In the genomic region with DNA sequence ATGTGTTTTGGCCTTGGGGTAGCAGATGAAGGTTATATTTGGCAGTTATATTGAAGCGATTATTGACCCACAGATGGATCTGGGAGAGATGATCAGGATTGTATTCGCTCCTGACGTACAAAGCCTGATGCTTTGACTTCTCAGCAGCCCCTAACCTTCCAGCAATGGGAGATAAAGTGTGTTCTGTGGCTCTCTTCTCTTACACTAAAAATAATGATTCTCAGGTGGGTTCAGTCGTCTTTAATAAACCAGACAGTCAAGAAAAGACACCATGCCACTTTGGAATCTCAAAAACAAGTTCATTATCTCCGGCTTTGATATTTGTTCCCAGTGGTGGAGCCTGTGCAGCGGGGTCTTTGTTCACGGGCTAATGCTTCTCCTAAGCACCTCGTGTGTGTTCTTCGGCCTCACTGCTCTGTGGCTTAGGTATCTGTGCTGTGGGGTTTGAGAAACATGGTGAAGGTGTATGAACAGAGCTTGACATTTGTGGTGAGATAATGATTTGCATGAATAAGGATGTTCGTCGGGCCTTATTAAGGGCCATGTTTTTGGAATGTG, we compare ENCODE assay signal across 9 cellular contexts. TPM values are rescaled to one million over a fixed set of nuclear protein-coding genes. Genes with fewer than 3 reads are reported as not detected.
A peak's percentile ranks its signal among the peaks of the same experiment; 100 is the strongest.
DNase-seq lines count a peak whose midpoint lies in the region; ATAC-seq and TF ChIP-seq lines count a peak whose summit lies in the region.
"Had no signal": no experiment of that assay in that cellular context is flagged by ENCODE, and none has a peak within 500 bp of the region (broad histone marks: within the 10 kb centered on the region; RNA-seq: fewer than 3 reads in every experiment).

No MANE protein-coding gene starts in this region.

- intact Hi-C loops in activated naive CD4-positive, alpha-beta T cell treated with anti-CD3 and anti-CD28 coated beads for 36 hours (cut with micrococcal nuclease): loop anchor here (2.0 kb wide), 1 partner anchor 30 kb away; no protein-coding TSS in a partner anchor

- no peaks in the 10 kb centered on the region for H3K36me3 ChIP-seq in lung (ENCODE audit: control insufficient read depth in 2 of 2, insufficient read depth in 2 of 2, low read length in 2 of 2)

- H3K27me3 ChIP-seq in lung (ENCODE audit: control insufficient read depth, insufficient read depth): no peaks in the 10 kb centered on the region

- TF ChIP-seq CTCF in lung (IDR thresholded peaks at IDR 0.05; ENCODE audit: control extremely low read depth, extremely low read depth): no peak
- TF ChIP-seq CTCF in type B pancreatic cell (conservative IDR thresholded peaks at IDR 0.05): no peak

- peaks cover 2% of the 10 kb centered on the region for H3K36me3 Mint-ChIP-seq in activated naive CD4-positive, alpha-beta T cell treated with anti-CD3 and anti-CD28 coated beads for 36 hours (ENCODE audit: low read depth)
- H3K36me3 Mint-ChIP-seq in type B pancreatic cell: peaks cover 5% of the 10 kb centered on the region

- no peak overlapping the region for H3K27ac ChIP-seq in lung (ENCODE audit: low read depth in 1 of 2, low read length in 1 of 2)

- CTCF ChIA-PET in activated naive CD4-positive, alpha-beta T cell treated with anti-CD3 and anti-CD28 coated beads for 36 hours (lab: Charles Lee): interaction anchor here (0.8 kb wide), 1 partner anchor 28 kb away, joined by 3 read pairs; no protein-coding TSS in a partner anchor

- no peaks in the 10 kb centered on the region for H3K9me3 ChIP-seq in lung (ENCODE audit: control insufficient read depth in 2 of 2, insufficient read depth in 1 of 2, low read length in 1 of 2)

- H3K4me1 Mint-ChIP-seq in activated naive CD4-positive, alpha-beta T cell treated with anti-CD3 and anti-CD28 coated beads for 36 hours (ENCODE audit: low read depth): peaks cover 41% of the 10 kb centered on the region
- peaks cover 51% of the 10 kb centered on the region for H3K4me1 Mint-ChIP-seq in type B pancreatic cell (ENCODE audit: unreplicated experiment)

- ATAC-seq in lung (ENCODE audit: insufficient read depth, low FRiP score) (no peak), HG03280 (IDR thresholded peaks at IDR 0.05; ENCODE audit: unreplicated experiment) (no peak)

- WGBS in lung, 2 donors: 63 to 69% methylated on average over 11 of the region's 11 CpGs

- peak overlapping the region; percentile 77 for H3K4me3 Mint-ChIP-seq in activated naive CD4-positive, alpha-beta T cell treated with anti-CD3 and anti-CD28 coated beads for 36 hours
- H3K4me3 Mint-ChIP-seq in type B pancreatic cell: peak overlapping the region; percentile 83

- H3K4me3 ChIP-seq in lung: peak overlapping the region; percentile 16

- peaks cover 4% of the 10 kb centered on the region for H3K27me3 Mint-ChIP-seq in activated naive CD4-positive, alpha-beta T cell treated with anti-CD3 and anti-CD28 coated beads for 36 hours (ENCODE audit: low read depth)
- peaks cover 12% of the 10 kb centered on the region for H3K27me3 Mint-ChIP-seq in type B pancreatic cell

- H3K27ac Mint-ChIP-seq in activated naive CD4-positive, alpha-beta T cell treated with anti-CD3 and anti-CD28 coated beads for 36 hours: no peak overlapping the region
- peak overlapping the region; percentile 61 for H3K27ac Mint-ChIP-seq in type B pancreatic cell

- H3K4me1 ChIP-seq in lung (ENCODE audit: control insufficient read depth in 2 of 2, insufficient read depth in 2 of 2, low read length in 2 of 2): peaks cover 2 to 22% of the 10 kb centered on the region in 2 donors

- DNase-seq in activated naive CD4-positive, alpha-beta T cell treated with anti-CD3 and anti-CD28 coated beads for 36 hours: no peak
- DNase-seq in activated naive CD4-positive, alpha-beta T cell (lab: John Stamatoyannopoulos, UW): no peak
- DNase-seq in astrocyte of the hippocampus (ENCODE audit: low read depth, low spot score) (peak; percentile 21), lung (ENCODE audit: low spot score) (no peak), type B pancreatic cell (ENCODE audit: extremely low spot score, unreplicated experiment) (no peak), pons (ENCODE audit: low spot score) (no peak), NCI-H1105 (lab: John Stamatoyannopoulos, UW) (no peak)
- DNase-seq: erythroblast had no signal

- no peaks in the 10 kb centered on the region for H3K9me3 Mint-ChIP-seq in activated naive CD4-positive, alpha-beta T cell treated with anti-CD3 and anti-CD28 coated beads for 36 hours
- no peaks in the 10 kb centered on the region for H3K9me3 Mint-ChIP-seq in type B pancreatic cell

RNA-seq across cellular contexts. Expression of a gene that starts 1.6 kb away (rescaled TPM):
- 1 to 10 TPM; 8.7 to 9.1 TPM for total RNA-seq in activated naive CD4-positive, alpha-beta T cell treated with anti-CD3 and anti-CD28 coated beads for 36 hours
- total RNA-seq in lung (10 to 100 TPM; 14.0 to 41.7 TPM), type B pancreatic cell (ENCODE audit: low replicate concordance) (36.0 and 36.1 TPM in 2 replicates)
- polyA plus RNA-seq in lung: 10 to 100 TPM; 14.3 to 27.7 TPM

RNA-seq across cellular contexts. Expression of a gene that starts 45.8 kb away (rescaled TPM):
- total RNA-seq in activated naive CD4-positive, alpha-beta T cell treated with anti-CD3 and anti-CD28 coated beads for 36 hours: not detected
- total RNA-seq in lung: 100 to 1,000 TPM; 101 to 186 TPM
- polyA plus RNA-seq in lung: 100 to 1,000 TPM in 1 of 2 donors, 10 to 100 TPM in 1; 76.1 to 130 TPM
- 0.46 and 0.95 TPM in 2 replicates for total RNA-seq in type B pancreatic cell (ENCODE audit: low replicate concordance)

RNA-seq across cellular contexts. Expression of a gene that starts 53.7 kb away (rescaled TPM):
- 10 to 100 TPM; 14.7 to 14.8 TPM for total RNA-seq in activated naive CD4-positive, alpha-beta T cell treated with anti-CD3 and anti-CD28 coated beads for 36 hours
- 10 to 100 TPM; 31.4 to 84.0 TPM for total RNA-seq in lung
- polyA plus RNA-seq in lung: 10 to 100 TPM; 52.9 to 68.0 TPM
- 4.2 and 16.5 TPM in 2 replicates for total RNA-seq in type B pancreatic cell (ENCODE audit: low replicate concordance)

Comparison
In these comparisons a context has a peak if more than half of its experiments do, and no peak if none do; other contexts are left out.
1. RNA of a gene that starts 45.8 kb away (total RNA-seq): 101 to 186 TPM in lung; 0.46 to 0.95 TPM in type B pancreatic cell and not detected in activated naive CD4-positive, alpha-beta T cell treated with anti-CD3 and anti-CD28 coated beads for 36 hours; every median in the first group is over 10 times any median in the second.